In the genomic region with DNA sequence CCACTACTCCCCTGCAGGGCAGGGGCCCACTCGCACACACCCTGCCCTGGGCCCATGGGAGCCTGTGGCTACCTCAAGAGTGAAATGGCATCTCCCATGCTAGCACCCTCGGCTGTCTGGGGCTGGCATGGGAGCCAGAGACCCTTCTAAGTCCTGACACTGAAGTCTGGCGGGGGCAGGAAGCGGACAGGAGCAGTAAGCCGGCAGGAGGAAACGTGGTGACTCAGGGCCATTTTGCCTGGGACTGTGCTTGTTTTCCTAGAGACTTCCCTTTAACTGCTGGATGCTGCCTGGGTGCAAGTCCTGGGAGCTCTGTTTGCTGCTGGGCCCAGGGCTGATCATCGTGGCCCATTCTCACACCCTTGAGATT, we compare ENCODE assay signal across 13 cellular contexts. TPM values are rescaled to one million over a fixed set of nuclear protein-coding genes. Genes with fewer than 3 reads are reported as not detected.
A peak's percentile ranks its signal among the peaks of the same experiment; 100 is the strongest.
DNase-seq lines count a peak whose midpoint lies in the region; ATAC-seq and TF ChIP-seq lines count a peak whose summit lies in the region.
"Had no signal": no experiment of that assay in that cellular context is flagged by ENCODE, and none has a peak within 500 bp of the region (broad histone marks: within the 10 kb centered on the region; RNA-seq: fewer than 3 reads in every experiment).

No MANE protein-coding gene starts in this region.

- H4K91ac ChIP-seq in mesenchymal stem cell (ENCODE audit: low read length), result no peak overlapping the region

- H3K9ac ChIP-seq in adipocyte (ENCODE audit: low read length) (peak overlapping the region; percentile 15), mesenchymal stem cell (ENCODE audit: low read length) (no peak overlapping the region)

- peaks cover 0 to 3% (median 0%) of the 10 kb centered on the region in 3 donors for H3K27me3 Mint-ChIP-seq in CD14-positive monocyte (ENCODE audit: low read depth in 3 of 3)
- H3K27me3 Mint-ChIP-seq: stimulated activated naive CD8-positive, alpha-beta T cell treated with anti-CD3 and anti-CD28 coated beads, Interleukin-15, Interleukin-2, amounts not matched to agents 100 ng/mL and 50 ng/mL, for 24 hours had no signal

- H3K36me3 ChIP-seq in H7 (replicated peaks; ENCODE audit: control insufficient read depth, insufficient read depth, low read length) (no peaks in the 10 kb centered on the region), adipocyte (ENCODE audit: control insufficient read depth, insufficient read depth, low read length, severe bottlenecking) (peaks cover 3% of the 10 kb centered on the region), mesenchymal stem cell (ENCODE audit: control insufficient read depth in 1 of 2, insufficient read depth in 2 of 2, low read depth in 1 of 2, low read length in 2 of 2) (peaks cover 0 to 39% of the 10 kb centered on the region in 2 experiments), psoas muscle (ENCODE audit: insufficient read depth in 1 of 2, low read depth in 1 of 2) (peaks cover 0 to 42% of the 10 kb centered on the region in 2 donors), upper lobe of left lung (peaks cover 0 to 21% (median 11%) of the 10 kb centered on the region in 4 donors)
- H3K36me3 ChIP-seq: pancreas had no signal

- peak overlapping the region; percentile 69 to 93 (median 81) for H3K27ac Mint-ChIP-seq in CD14-positive monocyte
- H3K27ac Mint-ChIP-seq: stimulated activated naive CD8-positive, alpha-beta T cell treated with anti-CD3 and anti-CD28 coated beads, Interleukin-15, Interleukin-2, amounts not matched to agents 100 ng/mL and 50 ng/mL, for 24 hours had no signal

- no peak overlapping the region for H2BK120ac ChIP-seq in mesenchymal stem cell (ENCODE audit: low read depth, low read length)

- peaks cover 82 to 95% of the 10 kb centered on the region in 2 donors for H3K36me3 Mint-ChIP-seq in CD14-positive monocyte

- peaks cover 21% of the 10 kb centered on the region for H3K79me1 ChIP-seq in mesenchymal stem cell (replicated peaks; ENCODE audit: low read length, poor library complexity, severe bottlenecking)

- H3K4me2 ChIP-seq in mesenchymal stem cell (ENCODE audit: low read length, poor library complexity, severe bottlenecking), result no peak overlapping the region

- TF ChIP-seq POLR2A in upper lobe of left lung (IDR thresholded peaks at IDR 0.05), result no peak

- intact Hi-C loops in CD14-positive monocyte (cut with micrococcal nuclease) (loop anchor here (1.0 to 10.0 kb wide), 2 partner anchors 42 to 88 kb away; partner anchors contain the start of gene ARHGEF17 (in 1 of the 2)), psoas muscle (cut with DNase I) (loop anchor here (1.0 to 2.0 kb wide), 3 partner anchors 40 to 86 kb away; no protein-coding TSS in a partner anchor)

- H2AK5ac ChIP-seq in mesenchymal stem cell (ENCODE audit: low read length, severe bottlenecking), result no peak overlapping the region

- no peak overlapping the region for H3K18ac ChIP-seq in mesenchymal stem cell (ENCODE audit: low read depth in 1 of 2, low read length in 2 of 2)

- peaks cover 43% of the 10 kb centered on the region for H3K4me1 Mint-ChIP-seq in CD14-positive monocyte

- no peak for TF ChIP-seq EP300 in upper lobe of left lung (IDR thresholded peaks at IDR 0.05)

- peak overlapping the region; percentile 27 for H4K8ac ChIP-seq in mesenchymal stem cell (ENCODE audit: low read length)

- no peak overlapping the region for H2AFZ ChIP-seq in mesenchymal stem cell (ENCODE audit: low read depth, low read length)

- WGBS in mesenchymal stem cell, result 69% methylated on average over 7 of the region's 7 CpGs
- WGBS in psoas muscle, 3 donors, result 88 to 92% (median 88%) methylated on average over 7 of the region's 7 CpGs
- WGBS in upper lobe of left lung, 2 donors, result 89 to 90% methylated on average over 7 of the region's 7 CpGs

- no peak overlapping the region for H2BK15ac ChIP-seq in mesenchymal stem cell (ENCODE audit: low read depth, poor library complexity, severe bottlenecking)

- peaks cover 23% of the 10 kb centered on the region for H3K4me1 ChIP-seq in adipocyte (ENCODE audit: control insufficient read depth, insufficient read depth, low read length)
- peaks cover 31% of the 10 kb centered on the region for H3K4me1 ChIP-seq in mesenchymal stem cell (ENCODE audit: control insufficient read depth, insufficient read depth, low read depth, low read length)
- peaks cover 45% of the 10 kb centered on the region for H3K4me1 ChIP-seq in psoas muscle
- peaks cover 7 to 17% (median 12%) of the 10 kb centered on the region in 4 donors for H3K4me1 ChIP-seq in upper lobe of left lung
- H3K4me1 ChIP-seq: pancreas had no signal

- H3K9me3 ChIP-seq in adipocyte (ENCODE audit: control insufficient read depth, low read length) (no peaks in the 10 kb centered on the region), mesenchymal stem cell (ENCODE audit: control insufficient read depth, low read length) (no peaks in the 10 kb centered on the region), psoas muscle (no peaks in the 10 kb centered on the region), upper lobe of left lung (no peaks in the 10 kb centered on the region)
- H3K9me3 ChIP-seq: pancreas had no signal

- no peak overlapping the region for H3K14ac ChIP-seq in mesenchymal stem cell (ENCODE audit: low read length in 2 of 2)

- no peak overlapping the region for H3K23ac ChIP-seq in mesenchymal stem cell (ENCODE audit: low read length in 2 of 2)

- peak overlapping the region in 1 of 2 donors; percentile 37 for H3K4me3 Mint-ChIP-seq in CD14-positive monocyte
- H3K4me3 Mint-ChIP-seq: stimulated activated naive CD8-positive, alpha-beta T cell treated with anti-CD3 and anti-CD28 coated beads, Interleukin-15, Interleukin-2, amounts not matched to agents 100 ng/mL and 50 ng/mL, for 24 hours had no signal

- DNase-seq in CD14-positive monocyte (ENCODE audit: low spot score) (no peak), H7 (peak; percentile 61), adipocyte (ENCODE audit: low read depth) (no peak), mesenchymal stem cell (no peak), COR-L47 (lab: John Stamatoyannopoulos, UW) (no peak), psoas muscle (no peak), upper lobe of left lung (no peak)
- DNase-seq: activated gamma-delta T cell had no signal

- H2BK5ac ChIP-seq in mesenchymal stem cell (ENCODE audit: low read depth, low read length, poor library complexity, severe bottlenecking), result no peak overlapping the region

- H3K9me3 Mint-ChIP-seq in CD14-positive monocyte, result no peaks in the 10 kb centered on the region
- H3K9me3 Mint-ChIP-seq: stimulated activated naive CD8-positive, alpha-beta T cell treated with anti-CD3 and anti-CD28 coated beads, Interleukin-15, Interleukin-2, amounts not matched to agents 100 ng/mL and 50 ng/mL, for 24 hours had no signal

- ATAC-seq in HG02623 (IDR thresholded peaks at IDR 0.05; ENCODE audit: unreplicated experiment) (no peak), psoas muscle (no peak), upper lobe of left lung (ENCODE audit: low FRiP score in 2 of 2) (no peak)

- no peak overlapping the region for H2BK12ac ChIP-seq in mesenchymal stem cell (ENCODE audit: low read length in 2 of 2)

- H3K27ac ChIP-seq in mesenchymal stem cell (ENCODE audit: low read length, poor library complexity, severe bottlenecking) (no peak overlapping the region), psoas muscle (no peak overlapping the region), upper lobe of left lung (peak overlapping the region in 1 of 4 donors; percentile 7)
- H3K27ac ChIP-seq: foreskin keratinocyte, pancreas, VCaP had no signal

- no peaks in the 10 kb centered on the region for H3K27me3 ChIP-seq in H7 (ENCODE audit: control insufficient read depth, insufficient read depth, low read length)
- H3K27me3 ChIP-seq in adipocyte (replicated peaks; ENCODE audit: control insufficient read depth, insufficient read depth, low read length), result no peaks in the 10 kb centered on the region
- no peaks in the 10 kb centered on the region for H3K27me3 ChIP-seq in mesenchymal stem cell (ENCODE audit: control insufficient read depth in 1 of 2, insufficient read depth in 1 of 2, low read length in 2 of 2)
- H3K27me3 ChIP-seq in psoas muscle (ENCODE audit: insufficient read depth in 3 of 3, low read length in 2 of 3), result no peaks in the 10 kb centered on the region
- H3K27me3 ChIP-seq in upper lobe of left lung, result no peaks in the 10 kb centered on the region
- H3K27me3 ChIP-seq: foreskin keratinocyte, pancreas had no signal

- no peak overlapping the region for H3K4ac ChIP-seq in mesenchymal stem cell (ENCODE audit: low read depth in 1 of 2, low read length in 2 of 2)

- TF ChIP-seq CTCF in CD14-positive monocyte (IDR thresholded peaks at IDR 0.05) (no peak), psoas muscle (IDR thresholded peaks at IDR 0.05) (no peak), upper lobe of left lung (IDR thresholded peaks at IDR 0.05) (no peak)

- no peak overlapping the region for H3K4me3 ChIP-seq in H7 (ENCODE audit: insufficient read depth, low read depth, low read length)
- H3K4me3 ChIP-seq in adipocyte (ENCODE audit: low read length), result no peak overlapping the region
- H3K4me3 ChIP-seq in mesenchymal stem cell (ENCODE audit: insufficient read depth in 1 of 2, low read depth in 1 of 2, low read length in 2 of 2), result no peak overlapping the region
- H3K4me3 ChIP-seq in psoas muscle, result no peak overlapping the region
- H3K4me3 ChIP-seq in upper lobe of left lung, result no peak overlapping the region
- H3K4me3 ChIP-seq: pancreas had no signal

RNA-seq across cellular contexts. Expression of gene RELT, which starts 16.8 kb away (rescaled TPM):
- polyA plus RNA-seq in CD14-positive monocyte (10 to 100 TPM; 16.4 to 27.3 TPM), psoas muscle (10 to 100 TPM in 2 of 3 donors, 1 to 10 TPM in 1; 4.9 to 15.8 (median 15.5) TPM)
- total RNA-seq in H7 (2014; rRNA removed; shearing (Covaris generic)), result 6.4 and 8.3 TPM in 2 replicates
- polyA plus RNA-seq in mesenchymal stem cell (2013, experiment 1 of 2), result 2.6 TPM
- 3.0 TPM for polyA plus RNA-seq in mesenchymal stem cell (2013, experiment 2 of 2)
- total RNA-seq in psoas muscle (10 to 100 TPM in 3 of 4 donors, 1 to 10 TPM in 1; 9.0 to 33.0 (median 17.2) TPM), upper lobe of left lung (10 to 100 TPM in 5 of 6 donors, 1 to 10 TPM in 1; 4.9 to 27.0 (median 19.2) TPM)
